ENCODE assay signal across 2 cellular contexts in the genomic region with DNA sequence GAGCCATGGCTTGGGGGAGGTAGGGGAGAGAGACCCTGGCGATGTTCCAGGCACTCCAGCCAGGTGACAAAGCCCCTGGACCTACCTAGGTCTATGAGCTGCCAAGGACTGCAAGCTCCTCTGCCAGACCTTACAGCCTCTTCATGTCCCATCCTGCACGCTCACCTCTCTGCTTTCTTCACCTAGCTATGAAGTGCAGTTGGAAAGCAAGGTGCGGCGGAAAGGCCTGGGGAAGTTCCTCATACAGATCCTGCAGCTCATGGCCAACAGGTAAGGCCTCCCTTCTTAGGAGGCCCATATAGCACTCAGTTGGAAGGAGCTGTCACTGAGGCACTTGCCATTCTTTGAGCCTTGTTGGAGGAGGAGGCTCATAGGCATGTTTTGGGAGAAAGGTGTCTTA.
TF ChIP-seq lines count a peak whose summit lies in the region.

No MANE protein-coding gene starts in this region.

TF ChIP-seq in WTC11, 78 proteins besides CTCF, POLR2A, EP300 and RAD21 (continued from another document):
- TF ChIP-seq, protein P1, sequence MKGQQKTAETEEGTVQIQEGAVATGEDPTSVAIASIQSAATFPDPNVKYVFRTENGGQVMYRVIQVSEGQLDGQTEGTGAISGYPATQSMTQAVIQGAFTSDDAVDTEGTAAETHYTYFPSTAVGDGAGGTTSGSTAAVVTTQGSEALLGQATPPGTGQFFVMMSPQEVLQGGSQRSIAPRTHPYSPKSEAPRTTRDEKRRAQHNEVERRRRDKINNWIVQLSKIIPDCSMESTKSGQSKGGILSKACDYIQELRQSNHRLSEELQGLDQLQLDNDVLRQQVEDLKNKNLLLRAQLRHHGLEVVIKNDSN (CRISPR knock-in tag; IDR thresholded peaks at IDR 0.05) = no peak
- TF ChIP-seq GRHL2 (CRISPR knock-in tag; IDR thresholded peaks at IDR 0.05; ENCODE audit: insufficient replicate concordance, severe bottlenecking) = no peak
- no peak for TF ChIP-seq HMGA2 (CRISPR knock-in tag; IDR thresholded peaks at IDR 0.05)
- TF ChIP-seq TEAD4 (CRISPR knock-in tag; IDR thresholded peaks at IDR 0.05) = no peak

TF ChIP-seq in SK-N-SH, 30 proteins besides CTCF, POLR2A, EP300 and RAD21 (continued from another document):
- TF ChIP-seq, protein P2, sequence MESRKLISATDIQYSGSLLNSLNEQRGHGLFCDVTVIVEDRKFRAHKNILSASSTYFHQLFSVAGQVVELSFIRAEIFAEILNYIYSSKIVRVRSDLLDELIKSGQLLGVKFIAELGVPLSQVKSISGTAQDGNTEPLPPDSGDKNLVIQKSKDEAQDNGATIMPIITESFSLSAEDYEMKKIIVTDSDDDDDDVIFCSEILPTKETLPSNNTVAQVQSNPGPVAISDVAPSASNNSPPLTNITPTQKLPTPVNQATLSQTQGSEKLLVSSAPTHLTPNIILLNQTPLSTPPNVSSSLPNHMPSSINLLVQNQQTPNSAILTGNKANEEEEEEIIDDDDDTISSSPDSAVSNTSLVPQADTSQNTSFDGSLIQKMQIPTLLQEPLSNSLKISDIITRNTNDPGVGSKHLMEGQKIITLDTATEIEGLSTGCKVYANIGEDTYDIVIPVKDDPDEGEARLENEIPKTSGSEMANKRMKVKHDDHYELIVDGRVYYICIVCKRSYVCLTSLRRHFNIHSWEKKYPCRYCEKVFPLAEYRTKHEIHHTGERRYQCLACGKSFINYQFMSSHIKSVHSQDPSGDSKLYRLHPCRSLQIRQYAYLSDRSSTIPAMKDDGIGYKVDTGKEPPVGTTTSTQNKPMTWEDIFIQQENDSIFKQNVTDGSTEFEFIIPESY (IDR thresholded peaks at IDR 0.05; ENCODE audit: borderline replicate concordance, low read depth) = no peak
- TF ChIP-seq YY1 (IDR thresholded peaks at IDR 0.05; ENCODE audit: low read depth) (no peak), FOXJ3 (CRISPR knock-in tag; IDR thresholded peaks at IDR 0.05) (no peak), RXRA (IDR thresholded peaks at IDR 0.05; ENCODE audit: borderline replicate concordance, low read depth) (no peak)
- TF ChIP-seq, protein P3, sequence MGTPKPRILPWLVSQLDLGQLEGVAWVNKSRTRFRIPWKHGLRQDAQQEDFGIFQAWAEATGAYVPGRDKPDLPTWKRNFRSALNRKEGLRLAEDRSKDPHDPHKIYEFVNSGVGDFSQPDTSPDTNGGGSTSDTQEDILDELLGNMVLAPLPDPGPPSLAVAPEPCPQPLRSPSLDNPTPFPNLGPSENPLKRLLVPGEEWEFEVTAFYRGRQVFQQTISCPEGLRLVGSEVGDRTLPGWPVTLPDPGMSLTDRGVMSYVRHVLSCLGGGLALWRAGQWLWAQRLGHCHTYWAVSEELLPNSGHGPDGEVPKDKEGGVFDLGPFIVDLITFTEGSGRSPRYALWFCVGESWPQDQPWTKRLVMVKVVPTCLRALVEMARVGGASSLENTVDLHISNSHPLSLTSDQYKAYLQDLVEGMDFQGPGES (IDR thresholded peaks at IDR 0.05; ENCODE audit: low read depth, low read length) = no peak
